Comparison of ENCODE assay signal across 19 cellular contexts in genomic region chr3:10507331-10507730, GRCh38. TPM values are rescaled to one million over a fixed set of nuclear protein-coding genes. Genes with fewer than 3 reads are reported as not detected.
DNase-seq lines count a peak whose midpoint lies in the region; ATAC-seq and TF ChIP-seq lines count a peak whose summit lies in the region.
"Had no signal": no experiment of that assay in that cellular context is flagged by ENCODE, and none has a peak within 500 bp of the region (broad histone marks: within the 10 kb centered on the region; RNA-seq: fewer than 3 reads in every experiment).

No MANE protein-coding gene starts in this region.

- CTCF ChIA-PET in CD4-positive, alpha-beta T cell (lab: Charles Lee), result no interaction called here

- H3K36me3 ChIP-seq in right lobe of liver, result no peaks in the 10 kb centered on the region
- H3K36me3 ChIP-seq: BLaER1 had no signal

- H3K9me3 ChIP-seq in CD4-positive, alpha-beta T cell (ENCODE audit: control insufficient read depth, low read length), result no peaks in the 10 kb centered on the region
- H3K9me3 ChIP-seq in right lobe of liver, result no peaks in the 10 kb centered on the region
- H3K9me3 ChIP-seq: BLaER1 had no signal

- peaks cover 26% of the 10 kb centered on the region for H3K27me3 ChIP-seq in CD4-positive, alpha-beta T cell (ENCODE audit: control insufficient read depth, insufficient read depth, low read length)
- H3K27me3 ChIP-seq in dorsolateral prefrontal cortex (peaks cover 0 to 11% (median 0%) of the 10 kb centered on the region in 45 donors), right lobe of liver (no peaks in the 10 kb centered on the region)
- H3K27me3 ChIP-seq: BLaER1 had no signal

- H3K4me3 Mint-ChIP-seq in CD4-positive, alpha-beta T cell, result peak overlapping the region; percentile 4
- H3K4me3 Mint-ChIP-seq in stimulated activated naive CD8-positive, alpha-beta T cell treated with anti-CD3 and anti-CD28 coated beads, Interleukin-15, amount 100 ng/mL, for 72 hours, result no peak overlapping the region
- H3K4me3 Mint-ChIP-seq: CD14-positive monocyte, GM23338, IgD-negative memory B cell had no signal

- peaks cover 0 to 50% (median 12%) of the 10 kb centered on the region in 4 donors for H3K4me1 ChIP-seq in right lobe of liver

- TF ChIP-seq POLR2A in right lobe of liver (IDR thresholded peaks at IDR 0.05), result no peak

- POLR2A ChIA-PET in CD4-positive, alpha-beta T cell (lab: Charles Lee), result no interaction called here

- WGBS in right lobe of liver (ENCODE audit: insufficient coverage, low coverage, low lambda C conversion rate, missing lambda C conversion rate), result 55% methylated on average over 2 of the region's 9 CpGs

- no peaks in the 10 kb centered on the region for H3K9me3 Mint-ChIP-seq in CD4-positive, alpha-beta T cell
- no peaks in the 10 kb centered on the region for H3K9me3 Mint-ChIP-seq in stimulated activated naive CD8-positive, alpha-beta T cell treated with anti-CD3 and anti-CD28 coated beads, Interleukin-15, amount 100 ng/mL, for 72 hours
- H3K9me3 Mint-ChIP-seq: CD8-positive, alpha-beta memory T cell; GM23338; IgD-negative memory B cell had no signal

- no peak overlapping the region for H3K27ac ChIP-seq in CD4-positive, alpha-beta T cell (ENCODE audit: low read depth, low read length)
- peak overlapping the region in 48 of 59 donors; percentile 11 to 95 (median 74) for H3K27ac ChIP-seq in dorsolateral prefrontal cortex
- peak overlapping the region; percentile 57 to 81 (median 74) for H3K27ac ChIP-seq in right lobe of liver
- peak overlapping the region; percentile 44 for H3K27ac ChIP-seq in temporal lobe (ENCODE audit: low read depth, low read length)
- H3K27ac ChIP-seq: BLaER1 had no signal

- no peak overlapping the region for H3K27ac Mint-ChIP-seq in CD4-positive, alpha-beta T cell
- H3K27ac Mint-ChIP-seq in stimulated activated naive CD8-positive, alpha-beta T cell treated with anti-CD3 and anti-CD28 coated beads, Interleukin-15, amount 100 ng/mL, for 72 hours, result no peak overlapping the region
- H3K27ac Mint-ChIP-seq: CD8-positive, alpha-beta memory T cell; GM23338; IgD-negative memory B cell had no signal

- no peak for DNase-seq in CD4-positive, alpha-beta T cell
- no peak for DNase-seq in dorsolateral prefrontal cortex
- DNase-seq in right lobe of liver, result no peak
- DNase-seq in stimulated activated naive CD8-positive, alpha-beta T cell treated with anti-CD3 and anti-CD28 coated beads, Interleukin-15, amount 100 ng/mL, for 72 hours, result no peak
- no peak for DNase-seq in NCI-H1930 (lab: John Stamatoyannopoulos, UW)
- DNase-seq: 8988T; CD8-positive, alpha-beta memory T cell; COR-L47; DMS153; DMS79; GDM1; HCEC 1CT had no signal

- TF ChIP-seq CTCF in CD4-positive, alpha-beta T cell (IDR thresholded peaks at IDR 0.05), result no peak
- TF ChIP-seq CTCF in dorsolateral prefrontal cortex (IDR thresholded peaks at IDR 0.05 in 54 of 56, conservative IDR thresholded peaks at IDR 0.05 in 2 of 56; ENCODE audit: low read depth in 1 of 56, partially characterized antibody in 56 of 56), result no peak
- TF ChIP-seq CTCF in right lobe of liver (IDR thresholded peaks at IDR 0.05), result no peak

- intact Hi-C loops in CD4-positive, alpha-beta T cell (cut with DNase I, micrococcal nuclease), result no loop called here
- intact Hi-C loops in dorsolateral prefrontal cortex (cut with DNase I), result loop anchor here in 1 of 2 donors (10.0 kb wide), 1 partner anchor 197 kb away; no protein-coding TSS in a partner anchor
- intact Hi-C loops in right lobe of liver (cut with DNase I), result no loop called here

- H3K36me3 Mint-ChIP-seq in CD4-positive, alpha-beta T cell (ENCODE audit: low read depth), result no peaks in the 10 kb centered on the region
- H3K36me3 Mint-ChIP-seq: CD14-positive monocyte; CD8-positive, alpha-beta memory T cell; IgD-negative memory B cell had no signal

- H3K4me3 ChIP-seq in dorsolateral prefrontal cortex, result no peak overlapping the region
- no peak overlapping the region for H3K4me3 ChIP-seq in right lobe of liver
- H3K4me3 ChIP-seq: BLaER1, GM23338 had no signal

- H3K27me3 Mint-ChIP-seq in CD4-positive, alpha-beta T cell, result peaks cover 27% of the 10 kb centered on the region
- peaks cover 31% of the 10 kb centered on the region for H3K27me3 Mint-ChIP-seq in stimulated activated naive CD8-positive, alpha-beta T cell treated with anti-CD3 and anti-CD28 coated beads, Interleukin-15, amount 100 ng/mL, for 72 hours

- ATAC-seq in CD4-positive, alpha-beta T cell (ENCODE audit: poor library complexity), result no peak
- ATAC-seq in right lobe of liver (no peak), HG02981 (IDR thresholded peaks at IDR 0.05; ENCODE audit: unreplicated experiment) (no peak)
- no peak for ATAC-seq in stimulated activated naive CD8-positive, alpha-beta T cell treated with anti-CD3 and anti-CD28 coated beads, Interleukin-15, amount 100 ng/mL, for 72 hours
- ATAC-seq: GM23338 had no signal

- no peaks in the 10 kb centered on the region for H3K4me1 Mint-ChIP-seq in CD4-positive, alpha-beta T cell (ENCODE audit: low read depth)
- peaks cover 6% of the 10 kb centered on the region for H3K4me1 Mint-ChIP-seq in stimulated activated naive CD8-positive, alpha-beta T cell treated with anti-CD3 and anti-CD28 coated beads, Interleukin-15, amount 100 ng/mL, for 72 hours

RNA-seq across cellular contexts. Expression of gene ATP2B2, which starts 1.9 kb away (rescaled TPM):
- total RNA-seq in CD4-positive, alpha-beta T cell, result not detected
- 100 to 1,000 TPM in 119 of 120 experiments, 10 to 100 TPM in 1; 87.6 to 447 (median 301) TPM for total RNA-seq in dorsolateral prefrontal cortex
- total RNA-seq in right lobe of liver, result 10 to 100 TPM; 25.9 to 45.1 (median 35.1) TPM
- 76.2 TPM for total RNA-seq in temporal lobe
- total RNA-seq: CD8-positive, alpha-beta memory T cell; Daoy had no signal

Comparison
In these comparisons a context has a peak if more than half of its experiments do, and no peak if none do; other contexts are left out.
1. RNA of gene ATP2B2, which starts 1.9 kb away (total RNA-seq): 87.6 to 447 TPM in dorsolateral prefrontal cortex, 76.2 TPM in temporal lobe (single experiment) and 25.9 to 45.1 TPM in right lobe of liver; not detected in CD4-positive, alpha-beta T cell; every median in the first group is over 10 times any median in the second.